In the genomic region with DNA sequence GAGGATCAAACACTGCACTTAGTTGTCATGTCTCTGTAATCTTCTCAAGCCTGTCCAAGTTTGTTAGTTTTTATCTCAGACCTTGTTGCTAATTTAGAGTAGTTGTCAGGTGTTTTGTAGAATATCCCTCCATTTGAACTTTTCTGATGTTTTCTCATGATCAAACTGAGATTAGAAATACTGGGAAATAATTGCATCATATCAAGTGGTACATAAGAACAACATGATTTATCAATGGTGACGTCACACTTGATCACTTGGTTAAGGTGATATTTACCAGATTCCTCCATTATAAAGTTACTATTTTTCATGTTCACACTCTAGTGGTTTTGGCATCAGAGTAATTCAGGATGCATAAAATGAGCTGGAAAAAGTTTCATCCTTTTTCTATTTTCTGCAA, we compare ENCODE assay signal across 8 cellular contexts.
"Had no signal": no experiment of that assay in that cellular context is flagged by ENCODE, and none has a peak within 500 bp of the region (broad histone marks: within the 10 kb centered on the region; RNA-seq: fewer than 3 reads in every experiment).

No MANE protein-coding gene starts in this region.

- DNase-seq: H9, HCEC 1CT, HFFc6, KG1 had no signal

- H2AFZ ChIP-seq: GM23338 had no signal

- H3K4me3 ChIP-seq: GM23338 had no signal

- ATAC-seq: GM23338 had no signal

- H3K4me2 ChIP-seq: GM23338 had no signal

- FAIRE-seq: H1, H54 had no signal

- H3K27ac ChIP-seq: HL-60 had no signal
